ENCODE assay signal across 24 cellular contexts in the genomic region with DNA sequence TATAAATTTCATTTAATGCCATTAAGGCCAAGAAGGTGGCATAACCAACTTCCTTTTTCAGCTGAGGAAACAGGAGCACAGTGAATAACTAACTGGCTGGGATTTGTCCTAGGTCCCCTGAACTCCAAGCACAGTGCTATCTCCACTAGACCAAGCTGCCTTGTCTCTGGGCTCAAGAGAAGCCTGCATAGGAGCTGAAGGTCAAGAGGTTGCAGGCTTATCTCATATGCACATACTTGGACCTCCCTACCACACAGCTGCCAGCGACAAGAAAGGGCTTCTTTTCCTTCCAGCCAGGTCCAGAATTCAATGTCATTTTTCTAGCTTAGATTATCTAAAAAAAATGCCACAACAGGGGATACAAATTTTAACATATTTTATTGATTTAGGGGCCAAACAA. TPM values are rescaled to one million over a fixed set of nuclear protein-coding genes. Genes with fewer than 3 reads are reported as not detected.
DNase-seq lines count a peak whose midpoint lies in the region; ATAC-seq, FAIRE-seq and TF ChIP-seq lines count a peak whose summit lies in the region.
"Had no signal": no experiment of that assay in that cellular context is flagged by ENCODE, and none has a peak within 500 bp of the region (broad histone marks: within the 10 kb centered on the region; RNA-seq: fewer than 3 reads in every experiment).

No MANE protein-coding gene starts in this region.

- H3K27ac ChIP-seq in K562 (ENCODE audit: extremely low read depth, low read depth, low read length) = no peak overlapping the region
- peak overlapping the region; percentile 60 to 80 for H3K27ac ChIP-seq in left lung
- peak overlapping the region; percentile 77 for H3K27ac ChIP-seq in subcutaneous abdominal adipose tissue (ENCODE audit: low read depth, low read length)
- H3K27ac ChIP-seq: WERI-Rb-1 had no signal

- H3K27me3 ChIP-seq in K562 (ENCODE audit: control insufficient read depth in 2 of 2, insufficient read depth in 2 of 2, low read length in 2 of 2) = no peaks in the 10 kb centered on the region
- H3K27me3 ChIP-seq in left lung = no peaks in the 10 kb centered on the region
- H3K27me3 ChIP-seq in subcutaneous abdominal adipose tissue (ENCODE audit: control insufficient read depth in 5 of 5, insufficient read depth in 4 of 5, low read length in 5 of 5) = no peaks in the 10 kb centered on the region

- no peak for DNase-seq in activated T-cell treated with anti-CD3 and anti-CD28 coated beads, Interleukin-2, amount 50 U/mL, for 24 hours
- DNase-seq in activated T-cell treated with anti-CD3 and anti-CD28 coated beads, Interleukin-2, amount 50 U/mL, for 4 hours = no peak
- DNase-seq in K562 (ENCODE audit: extremely low read depth in 1 of 4, low spot score in 3 of 4) (peak; percentile 83 to 96 (median 88)), left lung (no peak), midbrain (lab: John Stamatoyannopoulos, UW) (no peak), H54 (ENCODE audit: insufficient read length, low spot score) (no peak), islet precursor cell (no peak)
- DNase-seq: 8988T; activated CD4-positive, alpha-beta T cell treated with anti-CD3 and anti-CD28 coated beads, Interleukin-2, amount 50 U/mL, for 4 hours; activated gamma-delta T cell; AML-193; dermis blood vessel endothelial cell; foreskin fibroblast; hypothalamus; NCI-H1105; NCI-H2081; stimulated activated CD4-positive, alpha-beta T cell treated with anti-CD3 and anti-CD28 coated beads, Interleukin-4, amount 100 ng/mL, for 24 hours; WERI-Rb-1 had no signal

- H4K20me1 ChIP-seq in K562 (replicated peaks; ENCODE audit: control insufficient read depth, insufficient read depth, low read length) = peaks cover 59% of the 10 kb centered on the region

- in situ Hi-C loops in K562 (cut with MboI) = no loop called here

- no TSS peak for BruUV-seq in K562 (replicated peaks; lab: Mats Ljungman, UMichigan)

- peaks cover 3% of the 10 kb centered on the region; the same call in 2 of the 3 replicates for H3K79me2 ChIP-seq in K562 (ENCODE audit: control insufficient read depth, insufficient read depth, low read length)

- H3K36me3 Mint-ChIP-seq in activated T-cell treated with anti-CD3 and anti-CD28 coated beads, Interleukin-2, amount 50 U/mL, for 24 hours (ENCODE audit: low read depth) = peaks cover 98% of the 10 kb centered on the region
- peaks cover 62% of the 10 kb centered on the region for H3K36me3 Mint-ChIP-seq in activated T-cell treated with anti-CD3 and anti-CD28 coated beads, Interleukin-2, amount 50 U/mL, for 4 hours (ENCODE audit: insufficient read depth)

- peaks cover 19% of the 10 kb centered on the region for H3K4me1 Mint-ChIP-seq in activated T-cell treated with anti-CD3 and anti-CD28 coated beads, Interleukin-2, amount 50 U/mL, for 24 hours (ENCODE audit: low read depth)
- peaks cover 9% of the 10 kb centered on the region for H3K4me1 Mint-ChIP-seq in activated T-cell treated with anti-CD3 and anti-CD28 coated beads, Interleukin-2, amount 50 U/mL, for 4 hours (ENCODE audit: low read depth)

- H3K4me1 ChIP-seq in K562 (replicated peaks in 1 of 2; ENCODE audit: control insufficient read depth in 2 of 2, insufficient read depth in 2 of 2, low read length in 2 of 2) (peaks cover 7 to 59% of the 10 kb centered on the region in 2 experiments), left lung (peaks cover 50 to 77% of the 10 kb centered on the region in 2 donors), subcutaneous abdominal adipose tissue (ENCODE audit: control insufficient read depth in 5 of 5, insufficient read depth in 5 of 5, low read length in 5 of 5) (peaks cover 6 to 53% (median 43%) of the 10 kb centered on the region in 5 donors)

- intact Hi-C loops in K562 (cut with micrococcal nuclease) = loop anchor here (2.0 to 5.0 kb wide), 2 partner anchors 45 to 47 kb away; a partner anchor contains a TSS
- intact Hi-C loops in left lung (cut with DNase I) = no loop called here

- H3K9me3 Mint-ChIP-seq in activated T-cell treated with anti-CD3 and anti-CD28 coated beads, Interleukin-2, amount 50 U/mL, for 24 hours = no peaks in the 10 kb centered on the region
- no peaks in the 10 kb centered on the region for H3K9me3 Mint-ChIP-seq in activated T-cell treated with anti-CD3 and anti-CD28 coated beads, Interleukin-2, amount 50 U/mL, for 4 hours
- H3K9me3 Mint-ChIP-seq: memory B cell, nephron had no signal

- H3K4me3 ChIP-seq in K562 = no peak overlapping the region
- no peak overlapping the region for H3K4me3 ChIP-seq in left lung
- no peak overlapping the region for H3K4me3 ChIP-seq in subcutaneous abdominal adipose tissue (ENCODE audit: low read depth in 1 of 5, low read length in 5 of 5)

- TF ChIP-seq EP300 in K562 (IDR thresholded peaks at IDR 0.05; ENCODE audit: low read length) = peak; percentile 88

- WGBS in K562 (ENCODE audit: insufficient coverage, low coverage, missing lambda C conversion rate) = 0% methylated on average over 1 of the region's 1 CpG

- TF ChIP-seq POLR2A in K562 (conservative IDR thresholded peaks at IDR 0.05) (no peak), H54 (IDR thresholded peaks at IDR 0.05; ENCODE audit: low read depth, low read length) (no peak)

- POLR2A ChIA-PET in K562 (lab: Yijun Ruan, JAX) = interaction anchor here (0.7 to 8.3 kb wide), 15 partner anchors 9 to 128 kb away, joined by 3 to 95 read pairs (median 4); a partner anchor contains a TSS

- no peaks in the 10 kb centered on the region for H3K27me3 Mint-ChIP-seq in activated T-cell treated with anti-CD3 and anti-CD28 coated beads, Interleukin-2, amount 50 U/mL, for 24 hours
- H3K27me3 Mint-ChIP-seq in activated T-cell treated with anti-CD3 and anti-CD28 coated beads, Interleukin-2, amount 50 U/mL, for 4 hours (ENCODE audit: low read depth) = no peaks in the 10 kb centered on the region
- H3K27me3 Mint-ChIP-seq: memory B cell had no signal

- ATAC-seq in activated T-cell treated with anti-CD3 and anti-CD28 coated beads, Interleukin-2, amount 50 U/mL, for 4 hours = no peak
- ATAC-seq in K562 (peak; percentile 96), left lung (no peak)

- FAIRE-seq in K562 (lab: Jason Lieb, UNC) (peak; percentile 98), H54 (lab: Jason Lieb, UNC) (no peak)
- FAIRE-seq: endothelial cell of umbilical vein, islet of Langerhans, urothelium cell line had no signal

- H2AFZ ChIP-seq in K562 (ENCODE audit: low read depth, low read length) = no peak overlapping the region

- peaks cover 7% of the 10 kb centered on the region for H3K9me1 ChIP-seq in K562 (ENCODE audit: control insufficient read depth, insufficient read depth, low read length)

- H3K9me3 ChIP-seq in K562 (replicated peaks; ENCODE audit: control insufficient read depth, insufficient read depth, low read depth, low read length) (no peaks in the 10 kb centered on the region), left lung (no peaks in the 10 kb centered on the region), subcutaneous abdominal adipose tissue (ENCODE audit: control insufficient read depth in 5 of 5, low read length in 5 of 5) (no peaks in the 10 kb centered on the region)

- H3K9ac ChIP-seq in K562 (ENCODE audit: insufficient read depth in 1 of 2, low read depth in 2 of 2, low read length in 2 of 2) (no peak overlapping the region), subcutaneous abdominal adipose tissue (ENCODE audit: low read length in 5 of 5) (no peak overlapping the region)

- no peak overlapping the region for H3K4me3 Mint-ChIP-seq in activated T-cell treated with anti-CD3 and anti-CD28 coated beads, Interleukin-2, amount 50 U/mL, for 24 hours
- H3K4me3 Mint-ChIP-seq in activated T-cell treated with anti-CD3 and anti-CD28 coated beads, Interleukin-2, amount 50 U/mL, for 4 hours = no peak overlapping the region
- H3K4me3 Mint-ChIP-seq: memory B cell, nephron had no signal

- TF ChIP-seq CTCF in K562 (IDR thresholded peaks at IDR 0.05 in 2 of 3, conservative IDR thresholded peaks at IDR 0.05 in 1 of 3; ENCODE audit: insufficient read depth in 2 of 3, low read depth in 1 of 3, low read length in 3 of 3) (0 out of 6 replicates have a peak, but pooled peaks of 1 of the 3 experiments have one; percentile 5), left lung (IDR thresholded peaks at IDR 0.05) (no peak)

- CTCF ChIA-PET in K562 (lab: Yijun Ruan, JAX; ENCODE audit: low intra/inter-chr PET ratio) = no interaction called here

- H3K27ac Mint-ChIP-seq in activated T-cell treated with anti-CD3 and anti-CD28 coated beads, Interleukin-2, amount 50 U/mL, for 24 hours = peak overlapping the region; percentile 18
- H3K27ac Mint-ChIP-seq: memory B cell, nephron had no signal

- 0 out of 2 replicates have a peak overlapping the region, but pooled peaks have one; percentile 7 for H3K4me2 ChIP-seq in K562 (ENCODE audit: insufficient read depth, low read length)

- H3K36me3 ChIP-seq in K562 (ENCODE audit: control insufficient read depth, insufficient read depth, low read length) (peaks cover 94% of the 10 kb centered on the region), left lung (peaks cover 0 to 28% of the 10 kb centered on the region in 2 donors), subcutaneous abdominal adipose tissue (ENCODE audit: control insufficient read depth in 5 of 5, insufficient read depth in 5 of 5, low read length in 5 of 5) (peaks cover 9 to 45% (median 43%) of the 10 kb centered on the region in 5 donors)

- TF ChIP-seq RAD21 in K562 (CRISPR knock-in tag; conservative IDR thresholded peaks at IDR 0.05 in 1 of 2, IDR thresholded peaks at IDR 0.05 in 1 of 2) = peak; percentile 33 to 37; a peak in 2 of 4 replicates

RNA-seq across cellular contexts. Expression of a gene that starts 27.1 kb away (rescaled TPM):
- 100 to 1,000 TPM; 320 to 346 (median 334) TPM for total RNA-seq in activated T-cell treated with anti-CD3 and anti-CD28 coated beads, Interleukin-2, amount 50 U/mL, for 4 hours
- 308 and 373 TPM in 2 replicates for total RNA-seq in K562 (2011; cell fraction: chromatin; rRNA removed; ENCODE audit: low replicate concordance)
- total RNA-seq in K562 (2011; cell fraction: nucleolus; rRNA removed) = 190 and 213 TPM in 2 replicates
- 283 and 338 TPM in 2 replicates for total RNA-seq in K562 (2011; cell fraction: nucleoplasm; rRNA removed)
- 349 and 444 TPM in 2 replicates for total RNA-seq in K562 (2014; rRNA removed)
- total RNA-seq in K562 (2014; rRNA removed; fragmentation: Illumina TruSeq; extraction: Trizol) = 456 and 483 TPM in 2 replicates
- 490 and 510 TPM in 2 replicates for total RNA-seq in K562 (2015; rRNA removed; fragmentation: Illumina TruSeq; extraction: Trizol)
- 509 and 517 TPM in 2 replicates for total RNA-seq in K562 (2021)
- polyA plus RNA-seq in K562 (2011; rRNA removed) = 447 and 549 TPM in 2 replicates
- polyA plus RNA-seq in K562 (2011; cell fraction: cytosol; rRNA removed) = 383 and 522 TPM in 2 replicates
- 310 and 377 TPM in 2 replicates for polyA plus RNA-seq in K562 (2011; cell fraction: nucleus; rRNA removed)
- polyA plus RNA-seq in K562 (2012) = 354 and 451 TPM in 2 replicates
- polyA plus RNA-seq in K562 (2014; fragmentation: Illumina TruSeq; extraction: Trizol) = 802 and 1,050 TPM in 2 replicates
- 100 to 1,000 TPM; 105 to 140 TPM for polyA plus RNA-seq in K562 (2014; fragmentation: Nextera tagmentation; extraction: Ambion mirVana)
- 512 and 577 TPM in 2 replicates for polyA plus RNA-seq in K562 (2014; rRNA removed)
- 247 and 258 TPM in 2 replicates for polyA minus RNA-seq in K562 (2011; rRNA and poly(A)+ RNA removed)
- 169 and 177 TPM in 2 replicates for polyA minus RNA-seq in K562 (2011; cell fraction: cytosol; rRNA and poly(A)+ RNA removed)
- polyA minus RNA-seq in K562 (2011; cell fraction: nucleus; rRNA and poly(A)+ RNA removed) = 101 and 183 TPM in 2 replicates
- 100 to 1,000 TPM; 119 to 123 TPM for total RNA-seq in left lung

RNA-seq across cellular contexts. Expression of a gene that starts 45.0 kb away (rescaled TPM):
- 10 to 100 TPM; 21.4 to 32.9 (median 23.9) TPM for total RNA-seq in activated T-cell treated with anti-CD3 and anti-CD28 coated beads, Interleukin-2, amount 50 U/mL, for 4 hours
- total RNA-seq in K562 (2011; cell fraction: chromatin; rRNA removed; ENCODE audit: low replicate concordance) = 7.2 and 10.6 TPM in 2 replicates
- total RNA-seq in K562 (2011; cell fraction: nucleolus; rRNA removed) = 7.9 and 11.3 TPM in 2 replicates
- total RNA-seq in K562 (2011; cell fraction: nucleoplasm; rRNA removed) = 6.7 and 7.8 TPM in 2 replicates
- total RNA-seq in K562 (2014; rRNA removed) = 9.6 and 11.8 TPM in 2 replicates
- total RNA-seq in K562 (2014; rRNA removed; fragmentation: Illumina TruSeq; extraction: Trizol) = 9.1 and 10.2 TPM in 2 replicates
- 10.5 and 10.9 TPM in 2 replicates for total RNA-seq in K562 (2015; rRNA removed; fragmentation: Illumina TruSeq; extraction: Trizol)
- 14.9 TPM in 2 replicates for total RNA-seq in K562 (2021)
- 10.2 and 14.3 TPM in 2 replicates for polyA plus RNA-seq in K562 (2011; rRNA removed)
- 9.9 and 11.1 TPM in 2 replicates for polyA plus RNA-seq in K562 (2011; cell fraction: cytosol; rRNA removed)
- 5.4 and 6.0 TPM in 2 replicates for polyA plus RNA-seq in K562 (2011; cell fraction: nucleus; rRNA removed)
- 12.3 and 15.2 TPM in 2 replicates for polyA plus RNA-seq in K562 (2012)
- polyA plus RNA-seq in K562 (2014; fragmentation: Illumina TruSeq; extraction: Trizol) = 14.1 and 14.6 TPM in 2 replicates
- polyA plus RNA-seq in K562 (2014; fragmentation: Nextera tagmentation; extraction: Ambion mirVana) = 1 to 10 TPM; 2.6 to 2.8 TPM
- 10.1 and 11.6 TPM in 2 replicates for polyA plus RNA-seq in K562 (2014; rRNA removed)
- 18.7 and 25.2 TPM in 2 replicates for polyA minus RNA-seq in K562 (2011; rRNA and poly(A)+ RNA removed)
- 7.8 and 11.6 TPM in 2 replicates for polyA minus RNA-seq in K562 (2011; cell fraction: cytosol; rRNA and poly(A)+ RNA removed)
- 4.7 and 7.8 TPM in 2 replicates for polyA minus RNA-seq in K562 (2011; cell fraction: nucleus; rRNA and poly(A)+ RNA removed)
- 10 to 100 TPM; 37.8 to 46.0 TPM for total RNA-seq in left lung

Comparison
In these comparisons a context has a peak if more than half of its experiments do, and no peak if none do; other contexts are left out.
1. DNase-seq: peak in K562 (4 of 4); none in activated T-cell treated with anti-CD3 and anti-CD28 coated beads, Interleukin-2, amount 50 U/mL, for 24 hours (single experiment), activated T-cell treated with anti-CD3 and anti-CD28 coated beads, Interleukin-2, amount 50 U/mL, for 4 hours (single experiment), left lung (0 of 2), midbrain (single experiment), H54 (single experiment) and islet precursor cell (single experiment).